ENCODE assay signal across 18 cellular contexts in the genomic region with DNA sequence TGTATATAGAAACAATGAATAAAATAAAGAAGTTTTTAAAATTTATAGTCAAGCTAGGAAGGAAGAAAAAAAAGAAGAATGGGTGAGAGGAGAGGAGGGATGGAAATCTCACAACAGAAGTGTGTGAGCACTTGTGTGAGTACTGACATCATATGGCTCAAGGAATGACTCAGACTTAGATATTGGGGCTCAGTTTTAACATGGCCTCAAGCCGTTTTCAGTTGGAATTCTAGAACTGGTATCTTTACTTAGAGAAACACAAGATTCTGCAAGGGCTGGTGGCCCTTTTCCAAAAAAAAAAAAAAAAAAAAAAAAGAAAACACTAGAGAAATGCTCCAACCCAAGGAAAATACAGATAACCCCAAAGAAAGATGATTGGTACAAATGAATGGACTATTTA.
"Had no signal": no experiment of that assay in that cellular context is flagged by ENCODE, and none has a peak within 500 bp of the region (broad histone marks: within the 10 kb centered on the region; RNA-seq: fewer than 3 reads in every experiment).

No MANE protein-coding gene starts in this region.

- ATAC-seq: naive thymus-derived CD8-positive, alpha-beta T cell; psoas muscle had no signal

- H3K4me3 ChIP-seq: coronary artery, hepatocyte, psoas muscle, sigmoid colon, stomach, thoracic aorta had no signal

- H3K27me3 ChIP-seq: hepatocyte, neutrophil, sigmoid colon, stomach had no signal

- H3K4me1 ChIP-seq: psoas muscle, sigmoid colon, stomach had no signal

- DNase-seq: effector CD4-positive, alpha-beta T cell; endodermal cell; foreskin melanocyte; head of caudate nucleus; kidney glomerular epithelial cell; naive thymus-derived CD8-positive, alpha-beta T cell; psoas muscle; sigmoid colon; small intestine; stimulated activated CD4-positive, alpha-beta T cell treated with anti-CD3 and anti-CD28 coated beads, Interleukin-12 subunit alpha, Interleukin-12 subunit beta, amount 100 ng/mL, for 4 hours; stimulated activated naive CD4-positive, alpha-beta T cell; stomach; substantia nigra; trophoblast cell had no signal

- H3K27ac ChIP-seq: coronary artery, hepatocyte, neutrophil, psoas muscle, sigmoid colon, stomach, thoracic aorta had no signal
